ENCODE assay signal across 8 cellular contexts in the genomic region with DNA sequence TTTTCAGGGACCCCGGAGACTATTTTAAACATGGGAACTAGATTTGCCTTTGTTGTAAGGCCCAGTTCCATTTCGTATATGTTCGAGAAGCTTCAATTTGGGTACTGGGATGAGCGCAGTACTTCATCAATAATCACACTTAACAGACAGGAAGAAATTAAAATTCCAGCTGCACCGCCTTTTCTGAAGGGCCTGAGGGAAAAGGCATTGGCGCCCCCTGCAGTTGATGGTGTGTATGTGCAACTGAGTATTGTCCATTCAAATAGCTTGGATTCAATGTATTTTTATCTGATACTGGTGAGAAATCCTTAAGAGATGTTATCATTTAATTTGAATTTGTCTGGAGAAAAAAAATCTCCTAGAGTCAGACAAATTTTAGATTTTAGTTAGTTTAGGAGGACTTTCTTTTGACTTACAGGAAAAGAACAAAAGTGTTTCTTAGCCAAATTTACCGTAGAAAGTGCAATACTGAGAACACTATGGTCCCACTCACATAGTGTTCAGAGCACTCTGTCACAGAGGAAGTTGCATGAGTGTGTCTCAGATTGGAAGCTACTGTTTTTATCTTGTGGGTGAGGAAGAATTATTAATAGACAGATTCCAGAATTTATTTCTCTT. TPM values are rescaled to one million over a fixed set of nuclear protein-coding genes. Genes with fewer than 3 reads are reported as not detected.
DNase-seq lines count a peak whose midpoint lies in the region; ATAC-seq, FAIRE-seq and TF ChIP-seq lines count a peak whose summit lies in the region.

No MANE protein-coding gene starts in this region.

- H3K9ac ChIP-seq in PC-3 (ENCODE audit: low read length): no peak overlapping the region
- H3K9ac ChIP-seq in GM12878 (ENCODE audit: control insufficient read depth, insufficient read depth, low read length): no peak overlapping the region

- H3K4me3 ChIP-seq in PC-3 (ENCODE audit: low read length) (no peak overlapping the region), GM12878 (no peak overlapping the region)

- TF ChIP-seq CTCF in PC-3 (conservative IDR thresholded peaks at IDR 0.05; ENCODE audit: low read depth, low read length): peak; percentile 92
- TF ChIP-seq CTCF in GM12878 (IDR thresholded peaks at IDR 0.05 in 2 of 3, conservative IDR thresholded peaks at IDR 0.05 in 1 of 3; ENCODE audit: control insufficient read depth in 2 of 3, extremely low read depth in 1 of 3, insufficient read depth in 1 of 3, low read depth in 3 of 3, low read length in 3 of 3): peak; percentile 59 to 86 (median 80)

- no peak overlapping the region for H3K4me2 ChIP-seq in PC-3 (ENCODE audit: low read length)
- H3K4me2 ChIP-seq in GM12878 (ENCODE audit: control insufficient read depth, insufficient read depth): no peak overlapping the region

- H3K9me3 ChIP-seq in PC-3 (ENCODE audit: low read length) (no peaks in the 10 kb centered on the region), GM12878 (replicated peaks; ENCODE audit: control insufficient read depth, insufficient read depth, low read length) (no peaks in the 10 kb centered on the region; the same call in 2 of the 3 replicates)

- DNase-seq in COLO829 (ENCODE audit: low spot score) (peak; percentile 10), HEK293T (ENCODE audit: extremely low spot score) (peak; percentile 39), PC-3 (peak; percentile 64), GM12878 (ENCODE audit: low read depth, low spot score) (no peak), iris pigment epithelial cell (ENCODE audit: low read depth) (peak; percentile 57), cortex of kidney (lab: John Stamatoyannopoulos, UW) (no peak)
- DNase-seq in stimulated activated CD4-positive, alpha-beta T cell treated with anti-CD3 and anti-CD28 coated beads, Interleukin-12 subunit alpha, Interleukin-12 subunit beta, amount 100 ng/mL, for 48 hours (ENCODE audit: low read depth in 2 of 3, low spot score in 1 of 3): peak; percentile 21 to 38 (median 30)

- H3K27ac ChIP-seq in PC-3 (ENCODE audit: low read length) (no peak overlapping the region), GM12878 (ENCODE audit: control insufficient read depth, insufficient read depth) (no peak overlapping the region)

- no peak for TF ChIP-seq POLR2A in GM12878 (IDR thresholded peaks at IDR 0.05; ENCODE audit: low read depth, low read length)

- peak; percentile 68 for TF ChIP-seq RAD21 in GM12878 (IDR thresholded peaks at IDR 0.05; ENCODE audit: insufficient read depth, low read depth, low read length)

- H4K20me1 ChIP-seq in PC-3 (ENCODE audit: low read length) (no peaks in the 10 kb centered on the region), GM12878 (ENCODE audit: control insufficient read depth, insufficient read depth) (no peaks in the 10 kb centered on the region)

- ATAC-seq in PC-3 (0 out of 2 replicates have a peak, but pooled peaks have one; percentile 19), GM12878 (peak; percentile 48; the same call in 2 of the 3 replicates), GM18520 (IDR thresholded peaks at IDR 0.05; ENCODE audit: unreplicated experiment) (no peak)

- BruUV-seq in PC-3 (replicated peaks; lab: Mats Ljungman, UMichigan): no TSS peak
- BruUV-seq in GM12878 (replicated peaks; lab: Mats Ljungman, UMichigan): no TSS peak

- no peaks in the 10 kb centered on the region for H3K4me1 ChIP-seq in PC-3 (ENCODE audit: insufficient read depth, low read length)
- H3K4me1 ChIP-seq in GM12878 (ENCODE audit: control insufficient read depth, insufficient read depth, low read length): no peaks in the 10 kb centered on the region

- SMC1A ChIA-PET in GM12878 (lab: Charles Lee; ENCODE audit: uncharacterized antibody, unreplicated experiment): interaction anchor here (0.6 to 1.4 kb wide), 12 partner anchors 16 to 891 kb away, joined by 3 to 6 read pairs (median 3); no protein-coding TSS in a partner anchor

- H3K9me2 ChIP-seq in PC-3 (replicated peaks; ENCODE audit: low read length): no peaks in the 10 kb centered on the region

- peak; percentile 91 for FAIRE-seq in GM12878 (lab: Jason Lieb, UNC)

- WGBS in GM12878 (ENCODE audit: insufficient coverage, insufficient replicate concordance, low lambda C conversion rate, missing lambda C conversion rate): 38% methylated on average over 7 of the region's 7 CpGs

- H3F3A ChIP-seq in PC-3 (ENCODE audit: low read length, unreplicated experiment): no peaks in the 10 kb centered on the region

- in situ Hi-C loops in GM12878 (cut with MboI): no loop called here

- RAD21 ChIA-PET in GM12878 (lab: Charles Lee; ENCODE audit: unreplicated experiment): interaction anchor here (0.6 to 3.3 kb wide), 12 partner anchors 14 to 731 kb away, joined by 3 to 14 read pairs (median 3); no protein-coding TSS in a partner anchor

- H3K27me3 ChIP-seq in PC-3 (ENCODE audit: low read length) (peaks cover 22% of the 10 kb centered on the region; the same call in 1 of the 2 replicates), GM12878 (replicated peaks in 1 of 2; ENCODE audit: control insufficient read depth in 2 of 2, insufficient read depth in 2 of 2, low read length in 1 of 2) (peaks cover 2 to 5% of the 10 kb centered on the region in 2 experiments; a peak in 3 of 4 replicates)

- H3K36me3 ChIP-seq in PC-3 (ENCODE audit: low read depth, low read length): no peaks in the 10 kb centered on the region
- no peaks in the 10 kb centered on the region for H3K36me3 ChIP-seq in GM12878 (ENCODE audit: control insufficient read depth in 2 of 2, insufficient read depth in 2 of 2, low read length in 1 of 2)

- CTCF ChIA-PET in HEK293T (lab: Yijun Ruan, JAX) (interaction anchor here (0.5 to 2.8 kb wide), 13 partner anchors 34 to 403 kb away, joined by 3 to 19 read pairs (median 4); no protein-coding TSS in a partner anchor), PC-3 (lab: Charles Lee) (interaction anchor here (0.5 to 2.1 kb wide), 13 partner anchors 13 to 406 kb away, joined by 3 to 25 read pairs (median 5); no protein-coding TSS in a partner anchor), GM12878 (lab: Yijun Ruan, JAX) (interaction anchor here (0.6 to 3.4 kb wide), 41 partner anchors 9 to 1525 kb away, joined by 3 to 27 read pairs (median 4); no protein-coding TSS in a partner anchor)

- POLR2A ChIA-PET in HEK293T (lab: Yijun Ruan, JAX): no interaction called here
- POLR2A ChIA-PET in PC-3 (lab: Charles Lee; ENCODE audit: unreplicated experiment): interaction anchor here (0.6 kb wide), 1 partner anchor 32 kb away, joined by 3 read pairs; no protein-coding TSS in a partner anchor
- POLR2A ChIA-PET in GM12878 (lab: Charles Lee): no interaction called here

- H2AFZ ChIP-seq in PC-3 (ENCODE audit: low read length) (no peak overlapping the region), GM12878 (ENCODE audit: control insufficient read depth, low read depth, low read length) (no peak overlapping the region)

- no peak for TF ChIP-seq EP300 in GM12878 (IDR thresholded peaks at IDR 0.05; ENCODE audit: borderline replicate concordance in 1 of 2, control insufficient read depth in 1 of 2, low read depth in 2 of 2, low read length in 2 of 2)

- no peaks in the 10 kb centered on the region for H3K79me2 ChIP-seq in PC-3 (ENCODE audit: low read length)
- H3K79me2 ChIP-seq in GM12878 (ENCODE audit: control insufficient read depth, insufficient read depth, low read length): no peaks in the 10 kb centered on the region

- intact Hi-C loops in PC-3 (cut with micrococcal nuclease): loop anchor here (1.0 to 5.0 kb wide), 4 partner anchors 102 to 404 kb away; no protein-coding TSS in a partner anchor
- intact Hi-C loops in GM12878 (cut with micrococcal nuclease; ENCODE audit: unreplicated experiment): loop anchor here (1.0 to 10.0 kb wide), 2 partner anchors 205 to 326 kb away; no protein-coding TSS in a partner anchor

TF ChIP-seq in HEK293T, 16 proteins besides CTCF, POLR2A, EP300 and RAD21 (continues in another document):
- TF ChIP-seq NFRKB (IDR thresholded peaks at IDR 0.05): no peak
- no peak for TF ChIP-seq FOXM1 (IDR thresholded peaks at IDR 0.05; ENCODE audit: borderline replicate concordance)
- no peak for TF ChIP-seq CTBP1 (IDR thresholded peaks at IDR 0.05; ENCODE audit: borderline replicate concordance)
- no peak for TF ChIP-seq HDGF (IDR thresholded peaks at IDR 0.05; ENCODE audit: borderline replicate concordance)
- TF ChIP-seq ELF4 (IDR thresholded peaks at IDR 0.05): no peak

TF ChIP-seq in GM12878, 131 proteins besides CTCF, POLR2A, EP300 and RAD21:
- TF ChIP-seq SREBF1 (IDR thresholded peaks at IDR 0.05; ENCODE audit: low read length) (no peak), NBN (IDR thresholded peaks at IDR 0.05) (no peak), SMC3 (IDR thresholded peaks at IDR 0.05; ENCODE audit: borderline replicate concordance, low read length) (peak; percentile 27; the same call in 1 of the 2 replicates), USF1 (IDR thresholded peaks at IDR 0.05; ENCODE audit: borderline replicate concordance, extremely low read length, insufficient read depth, low read depth, low read length) (no peak), RB1 (IDR thresholded peaks at IDR 0.05; ENCODE audit: borderline replicate concordance) (no peak)

RNA-seq across cellular contexts. Expression of gene ALDH1A2, which starts 5.4 kb away (rescaled TPM):
- 0.22 and 2.2 TPM in 2 replicates for total RNA-seq in PC-3 (2014; rRNA removed)
- total RNA-seq in GM12878 (2013; cell fraction: nucleolus; rRNA removed): 1.5 and 1.7 TPM in 2 replicates
- total RNA-seq in GM12878 (2014; rRNA removed): 0.06 TPM in 1 of 2 replicates, not detected in the other
- 0.64 TPM in 1 of 2 replicates, not detected in the other for total RNA-seq in GM12878 (2014; rRNA removed; fragmentation: Illumina TruSeq; extraction: Trizol)
- total RNA-seq in GM12878 (2021): 0.53 and 0.92 TPM in 2 replicates
- not detected for polyA plus RNA-seq in GM12878 (2011; ENCODE audit: low read depth)
- polyA plus RNA-seq in GM12878 (2011; rRNA removed): 0.22 and 0.50 TPM in 2 replicates
- 0.37 TPM in 1 of 2 replicates, not detected in the other for polyA plus RNA-seq in GM12878 (2011; cell fraction: cytosol; rRNA removed)
- polyA plus RNA-seq in GM12878 (2011; cell fraction: nucleus; rRNA removed): 0.28 TPM in 1 of 2 replicates, not detected in the other
- 0.12 and 0.31 TPM in 2 replicates for polyA plus RNA-seq in GM12878 (2012)
- not detected in 2 replicates for polyA plus RNA-seq in GM12878 (2014; fragmentation: Illumina TruSeq; extraction: Trizol)
- under 1 TPM in 1 of 2 experiments, not detected in 1; 0.15 TPM for polyA plus RNA-seq in GM12878 (2014; fragmentation: Nextera tagmentation; extraction: Ambion mirVana)
- polyA plus RNA-seq in GM12878 (2014; rRNA removed): 0.18 and 0.63 TPM in 2 replicates
- polyA plus RNA-seq in GM12878 (2016; fragmentation: Nextera tagmentation; extraction: Ambion mirVana): not detected
- 0.82 and 1.0 TPM in 2 replicates for polyA minus RNA-seq in GM12878 (2011; rRNA and poly(A)+ RNA removed)
- polyA minus RNA-seq in GM12878 (2011; cell fraction: cytosol; rRNA and poly(A)+ RNA removed): not detected in 2 replicates
- 0.73 TPM in 1 of 2 replicates, not detected in the other for polyA minus RNA-seq in GM12878 (2011; cell fraction: nucleus; rRNA and poly(A)+ RNA removed)

Comparison
In these comparisons a context has a peak if more than half of its experiments do, and no peak if none do; other contexts are left out.
1. DNase-seq: peak in COLO829 (single experiment), HEK293T (single experiment), PC-3 (single experiment), iris pigment epithelial cell (single experiment) and stimulated activated CD4-positive, alpha-beta T cell treated with anti-CD3 and anti-CD28 coated beads, Interleukin-12 subunit alpha, Interleukin-12 subunit beta, amount 100 ng/mL, for 48 hours (3 of 3); none in GM12878 (single experiment) and cortex of kidney (single experiment).